In genomic region chr15:98651581-98652220, GRCh38 we compare ENCODE assay signal across 8 cellular contexts. TPM values are rescaled to one million over a fixed set of nuclear protein-coding genes. Genes with fewer than 3 reads are reported as not detected.
DNase-seq lines count a peak whose midpoint lies in the region; ATAC-seq lines count a peak whose summit lies in the region.

No MANE protein-coding gene starts in this region.

- peaks cover 14% of the 10 kb centered on the region for H3K4me1 ChIP-seq in CD8-positive, alpha-beta memory T cell (ENCODE audit: insufficient read depth, low read length)
- no peaks in the 10 kb centered on the region for H3K4me1 ChIP-seq in NT2/D1 (ENCODE audit: insufficient read depth, insufficient read length)
- H3K4me1 ChIP-seq in endocrine pancreas (ENCODE audit: control insufficient read depth, insufficient read depth, low read length), result peaks cover under 1% of the 10 kb centered on the region
- H3K4me1 ChIP-seq in neuron (ENCODE audit: insufficient read depth, low read length), result peaks cover 29% of the 10 kb centered on the region

- H3K4me3 Mint-ChIP-seq in CD8-positive, alpha-beta memory T cell, result peak overlapping the region; percentile 78 to 91 (median 88)

- peak overlapping the region; percentile 67 for H3K4me3 ChIP-seq in CD8-positive, alpha-beta memory T cell (ENCODE audit: low read length)
- H3K4me3 ChIP-seq in NT2/D1 (ENCODE audit: insufficient read length, low read depth) (peak overlapping the region; percentile 90), endocrine pancreas (ENCODE audit: control insufficient read depth, insufficient read depth, low read length) (peak overlapping the region; percentile 65), neuron (ENCODE audit: low read length) (peak overlapping the region; percentile 95)

- no peaks in the 10 kb centered on the region for H3K36me3 ChIP-seq in CD8-positive, alpha-beta memory T cell (ENCODE audit: insufficient read depth, low read length)
- peaks cover 3% of the 10 kb centered on the region for H3K36me3 ChIP-seq in NT2/D1 (ENCODE audit: insufficient read depth, insufficient read length, low read length)
- no peaks in the 10 kb centered on the region for H3K36me3 ChIP-seq in endocrine pancreas (ENCODE audit: control insufficient read depth, insufficient read depth, low read length)
- no peaks in the 10 kb centered on the region for H3K36me3 ChIP-seq in neuron (ENCODE audit: insufficient read depth, low read length)

- H3K27ac ChIP-seq in CD8-positive, alpha-beta memory T cell (ENCODE audit: low read depth, low read length), result no peak overlapping the region

- H3K4me1 Mint-ChIP-seq in CD8-positive, alpha-beta memory T cell, result peaks cover 22 to 26% (median 25%) of the 10 kb centered on the region in 3 donors

- ATAC-seq in left lobe of liver (no peak), GM18909 (IDR thresholded peaks at IDR 0.05; ENCODE audit: poor library complexity, unreplicated experiment) (no peak)

- CTCF ChIA-PET in CD8-positive, alpha-beta memory T cell (lab: Charles Lee), result interaction anchor here (1.0 kb wide), 1 partner anchor 8 kb away, joined by 4 read pairs; no protein-coding TSS in a partner anchor

- H3K9ac ChIP-seq in NT2/D1 (ENCODE audit: insufficient read length, low read depth) (peak overlapping the region; percentile 95), endocrine pancreas (ENCODE audit: control insufficient read depth, insufficient read depth, low read length) (peak overlapping the region; percentile 85)

- peaks cover 0 to 4% (median 0%) of the 10 kb centered on the region in 3 donors for H3K36me3 Mint-ChIP-seq in CD8-positive, alpha-beta memory T cell

- H3K9me3 Mint-ChIP-seq in CD8-positive, alpha-beta memory T cell, result peaks cover 0 to 13% (median 8%) of the 10 kb centered on the region in 5 donors

- peaks cover 10% of the 10 kb centered on the region for H3K27me3 ChIP-seq in CD8-positive, alpha-beta memory T cell (ENCODE audit: insufficient read depth, low read length, poor library complexity, severe bottlenecking)
- H3K27me3 ChIP-seq in NT2/D1 (ENCODE audit: insufficient read depth, insufficient read length) (peaks cover 19% of the 10 kb centered on the region), endocrine pancreas (ENCODE audit: control insufficient read depth, insufficient read depth, low read length) (no peaks in the 10 kb centered on the region), neuron (ENCODE audit: insufficient read depth, low read length) (no peaks in the 10 kb centered on the region)

- POLR2A ChIA-PET in CD8-positive, alpha-beta memory T cell (lab: Charles Lee), result no interaction called here

- peaks cover 36 to 53% of the 10 kb centered on the region in 2 donors for H3K27me3 Mint-ChIP-seq in CD8-positive, alpha-beta memory T cell

- peak overlapping the region; percentile 78 for H2AFZ ChIP-seq in neuron (ENCODE audit: low read depth, low read length)

- H3K27ac Mint-ChIP-seq in CD8-positive, alpha-beta memory T cell, result peak overlapping the region in 7 of 8 donors; percentile 74 to 96 (median 93)

- peak in 1 of 5 donors; percentile 48 for DNase-seq in CD8-positive, alpha-beta memory T cell
- DNase-seq in NT2/D1 (ENCODE audit: low read depth, low spot score) (no peak), left lobe of liver (ENCODE audit: low spot score) (no peak), SIG-M5 treated with dmso at 0.1 percent for 504 hours (lab: John Stamatoyannopoulos, UW; ENCODE audit: unreplicated experiment) (no peak), NCI-H1436 treated with DMSO at 0.1 percent for 48 hours (lab: John Stamatoyannopoulos, UW) (no peak)

- H3K9me3 ChIP-seq in CD8-positive, alpha-beta memory T cell (ENCODE audit: low read length), result no peaks in the 10 kb centered on the region
- no peaks in the 10 kb centered on the region for H3K9me3 ChIP-seq in NT2/D1 (ENCODE audit: insufficient read depth, low read length)
- no peaks in the 10 kb centered on the region for H3K9me3 ChIP-seq in endocrine pancreas (ENCODE audit: control insufficient read depth, low read length)
- no peaks in the 10 kb centered on the region for H3K9me3 ChIP-seq in neuron (ENCODE audit: low read length)

RNA-seq across cellular contexts. Expression of gene IGF1R, which starts 3.4 kb away (rescaled TPM):
- total RNA-seq in CD8-positive, alpha-beta memory T cell, result 10 to 100 TPM; 10.9 to 11.3 TPM
- polyA plus RNA-seq in CD8-positive, alpha-beta memory T cell, result 2.1 TPM
- total RNA-seq in left lobe of liver, result 3.3 TPM
